6 cellular contexts compared by ENCODE assay signal in the genomic region with DNA sequence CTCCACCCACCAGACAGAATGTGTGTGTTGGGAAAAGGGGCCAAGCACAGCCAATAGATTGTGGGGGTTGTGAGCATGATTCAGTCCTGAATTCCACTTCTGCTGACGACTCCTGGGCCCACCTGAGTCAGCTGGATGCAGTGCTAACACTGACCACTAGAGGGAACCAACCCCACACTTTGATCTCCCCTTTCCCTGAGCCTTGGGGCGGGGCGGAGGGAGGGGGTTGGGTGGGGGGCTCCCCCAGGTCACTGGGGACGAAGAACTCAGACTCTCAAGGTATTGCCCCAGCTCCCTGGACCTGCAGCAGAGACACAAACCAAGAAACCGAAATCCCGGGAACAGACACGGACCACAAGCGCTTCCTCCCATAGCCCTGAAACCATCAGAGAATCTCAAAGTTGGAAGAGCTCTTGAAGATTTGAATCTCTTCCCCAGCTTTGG. TPM values are rescaled to one million over a fixed set of nuclear protein-coding genes. Genes with fewer than 3 reads are reported as not detected.
DNase-seq lines count a peak whose midpoint lies in the region; ATAC-seq and TF ChIP-seq lines count a peak whose summit lies in the region.

No MANE protein-coding gene starts in this region.

- TF ChIP-seq RAD21 in liver (IDR thresholded peaks at IDR 0.05) = peak; percentile 44 to 65

- no peak for DNase-seq in CD14-positive monocyte (ENCODE audit: low spot score)
- peak; percentile 6 for DNase-seq in NCI-H1694 treated with DMSO at 0.1 percent for 48 hours (lab: John Stamatoyannopoulos, UW)
- DNase-seq in activated T-helper 9 cell treated with anti-CD3 and anti-CD28 coated beads, Interleukin-2, amount 50 U/mL, for 16 hours (ENCODE audit: low read depth) = peak; percentile 44
- no peak for DNase-seq in type B pancreatic cell (ENCODE audit: extremely low spot score, unreplicated experiment)

- no peaks in the 10 kb centered on the region for H3K36me3 ChIP-seq in liver (ENCODE audit: control insufficient read depth in 4 of 4, insufficient read depth in 3 of 4, low read depth in 1 of 4, low read length in 3 of 4)

- H3K4me1 Mint-ChIP-seq in CD14-positive monocyte = peaks cover 9% of the 10 kb centered on the region
- H3K4me1 Mint-ChIP-seq in type B pancreatic cell (ENCODE audit: unreplicated experiment) = no peaks in the 10 kb centered on the region

- H3K9me3 Mint-ChIP-seq in CD14-positive monocyte (peaks cover 0 to 2% (median 0%) of the 10 kb centered on the region in 7 donors), type B pancreatic cell (no peaks in the 10 kb centered on the region)

- ATAC-seq in HG02885 (IDR thresholded peaks at IDR 0.05; ENCODE audit: poor library complexity, unreplicated experiment) = no peak

- no peak overlapping the region for H3K4me3 ChIP-seq in liver (ENCODE audit: low read depth in 1 of 3, low read length in 3 of 3)

- H3K27ac ChIP-seq in liver (ENCODE audit: low read depth in 1 of 2, low read length in 2 of 2) = no peak overlapping the region

- H3K9ac ChIP-seq in liver (ENCODE audit: low read depth in 1 of 2, low read length in 2 of 2) = no peak overlapping the region

- H3K4me3 Mint-ChIP-seq in CD14-positive monocyte (no peak overlapping the region), type B pancreatic cell (no peak overlapping the region)

- 40% methylated on average over 8 of the region's 8 CpGs for WGBS in liver

- H3K36me3 Mint-ChIP-seq in CD14-positive monocyte (no peaks in the 10 kb centered on the region), type B pancreatic cell (no peaks in the 10 kb centered on the region)

- H3K27me3 ChIP-seq in liver (ENCODE audit: control insufficient read depth in 4 of 4, insufficient read depth in 4 of 4, low read length in 3 of 4) = no peaks in the 10 kb centered on the region

- TF ChIP-seq CTCF in CD14-positive monocyte (IDR thresholded peaks at IDR 0.05) (peak; percentile 93), liver (IDR thresholded peaks at IDR 0.05; ENCODE audit: low read depth, low read length, missing input control) (peak; percentile 66), type B pancreatic cell (conservative IDR thresholded peaks at IDR 0.05) (peak; percentile 89)

- intact Hi-C loops in CD14-positive monocyte (cut with micrococcal nuclease) = loop anchor here in 1 of 2 donors (10.0 kb wide), 1 partner anchor 113 kb away; a partner anchor contains a TSS

- H3K4me1 ChIP-seq in liver (ENCODE audit: control insufficient read depth in 4 of 4, insufficient read depth in 4 of 4, low read length in 3 of 4) = peaks cover 0 to 2% (median 0%) of the 10 kb centered on the region in 4 donors

- peaks cover 1 to 8% (median 4%) of the 10 kb centered on the region in 3 donors for H3K27me3 Mint-ChIP-seq in CD14-positive monocyte (ENCODE audit: low read depth in 3 of 3)
- peaks cover 47% of the 10 kb centered on the region for H3K27me3 Mint-ChIP-seq in type B pancreatic cell

- no peaks in the 10 kb centered on the region for H3K9me3 ChIP-seq in liver (ENCODE audit: control insufficient read depth in 4 of 4, low read length in 3 of 4)

- H3K27ac Mint-ChIP-seq in CD14-positive monocyte (peak overlapping the region in 2 of 7 donors; percentile 6 to 50), type B pancreatic cell (no peak overlapping the region)

TF ChIP-seq in liver, 16 proteins besides CTCF, POLR2A, EP300 and RAD21:
- TF ChIP-seq NR2F2 (IDR thresholded peaks at IDR 0.05) = no peak
- no peak for TF ChIP-seq JUND (IDR thresholded peaks at IDR 0.05)
- no peak for TF ChIP-seq HNF4G (IDR thresholded peaks at IDR 0.05)
- TF ChIP-seq FOXA1 (IDR thresholded peaks at IDR 0.05) = no peak
- TF ChIP-seq GABPA (IDR thresholded peaks at IDR 0.05 in 1 of 2, conservative IDR thresholded peaks at IDR 0.05 in 1 of 2) = no peak
- no peak for TF ChIP-seq EGR1 (IDR thresholded peaks at IDR 0.05; ENCODE audit: low read depth in 2 of 2)
- no peak for TF ChIP-seq RXRA (IDR thresholded peaks at IDR 0.05)
- no peak for TF ChIP-seq TAF1 (conservative IDR thresholded peaks at IDR 0.05)
- TF ChIP-seq, protein P1, sequence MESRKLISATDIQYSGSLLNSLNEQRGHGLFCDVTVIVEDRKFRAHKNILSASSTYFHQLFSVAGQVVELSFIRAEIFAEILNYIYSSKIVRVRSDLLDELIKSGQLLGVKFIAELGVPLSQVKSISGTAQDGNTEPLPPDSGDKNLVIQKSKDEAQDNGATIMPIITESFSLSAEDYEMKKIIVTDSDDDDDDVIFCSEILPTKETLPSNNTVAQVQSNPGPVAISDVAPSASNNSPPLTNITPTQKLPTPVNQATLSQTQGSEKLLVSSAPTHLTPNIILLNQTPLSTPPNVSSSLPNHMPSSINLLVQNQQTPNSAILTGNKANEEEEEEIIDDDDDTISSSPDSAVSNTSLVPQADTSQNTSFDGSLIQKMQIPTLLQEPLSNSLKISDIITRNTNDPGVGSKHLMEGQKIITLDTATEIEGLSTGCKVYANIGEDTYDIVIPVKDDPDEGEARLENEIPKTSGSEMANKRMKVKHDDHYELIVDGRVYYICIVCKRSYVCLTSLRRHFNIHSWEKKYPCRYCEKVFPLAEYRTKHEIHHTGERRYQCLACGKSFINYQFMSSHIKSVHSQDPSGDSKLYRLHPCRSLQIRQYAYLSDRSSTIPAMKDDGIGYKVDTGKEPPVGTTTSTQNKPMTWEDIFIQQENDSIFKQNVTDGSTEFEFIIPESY (IDR thresholded peaks at IDR 0.05) = no peak
- TF ChIP-seq, protein P2, sequence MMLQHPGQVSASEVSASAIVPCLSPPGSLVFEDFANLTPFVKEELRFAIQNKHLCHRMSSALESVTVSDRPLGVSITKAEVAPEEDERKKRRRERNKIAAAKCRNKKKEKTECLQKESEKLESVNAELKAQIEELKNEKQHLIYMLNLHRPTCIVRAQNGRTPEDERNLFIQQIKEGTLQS (IDR thresholded peaks at IDR 0.05) = no peak
- TF ChIP-seq, protein P3, sequence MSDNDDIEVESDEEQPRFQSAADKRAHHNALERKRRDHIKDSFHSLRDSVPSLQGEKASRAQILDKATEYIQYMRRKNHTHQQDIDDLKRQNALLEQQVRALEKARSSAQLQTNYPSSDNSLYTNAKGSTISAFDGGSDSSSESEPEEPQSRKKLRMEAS (IDR thresholded peaks at IDR 0.05) = no peak
- TF ChIP-seq FOXA2 (IDR thresholded peaks at IDR 0.05) = no peak
- no peak for TF ChIP-seq YY1 (IDR thresholded peaks at IDR 0.05)
- no peak for TF ChIP-seq SP1 (IDR thresholded peaks at IDR 0.05)
- TF ChIP-seq HNF4A (conservative IDR thresholded peaks at IDR 0.05) = no peak

RNA-seq across cellular contexts. Expression of a gene that starts 0.6 kb away (rescaled TPM):
- not detected for polyA plus RNA-seq in CD14-positive monocyte
- total RNA-seq in liver = not detected
- polyA plus RNA-seq in liver = not detected
- not detected in 2 replicates for total RNA-seq in type B pancreatic cell (ENCODE audit: low replicate concordance)

RNA-seq across cellular contexts. Expression of a gene that starts 7.0 kb away (rescaled TPM):
- polyA plus RNA-seq in CD14-positive monocyte (not detected), liver (not detected)
- total RNA-seq in liver (not detected), type B pancreatic cell (ENCODE audit: low replicate concordance) (not detected in 2 replicates)

RNA-seq across cellular contexts. Expression of a gene that starts 15.3 kb away (rescaled TPM):
- polyA plus RNA-seq in CD14-positive monocyte (not detected), liver (not detected)
- total RNA-seq in liver (not detected), type B pancreatic cell (ENCODE audit: low replicate concordance) (not detected in 2 replicates)

RNA-seq across cellular contexts. Expression of a gene that starts 20.5 kb away (rescaled TPM):
- polyA plus RNA-seq in CD14-positive monocyte (10 to 100 TPM; 19.6 to 21.8 TPM), liver (1 to 10 TPM; 3.4 to 3.6 TPM)
- total RNA-seq in liver (1 to 10 TPM; 1.3 to 6.5 TPM), type B pancreatic cell (ENCODE audit: low replicate concordance) (not detected in 2 replicates)

RNA-seq across cellular contexts. Expression of a gene that starts 29.9 kb away (rescaled TPM):
- polyA plus RNA-seq in CD14-positive monocyte (not detected), liver (not detected)
- total RNA-seq in liver (not detected), type B pancreatic cell (ENCODE audit: low replicate concordance) (not detected in 2 replicates)

Comparison
In these comparisons a context has a peak if more than half of its experiments do, and no peak if none do; other contexts are left out.
1. DNase-seq: peak in NCI-H1694 treated with DMSO at 0.1 percent for 48 hours (single experiment) and activated T-helper 9 cell treated with anti-CD3 and anti-CD28 coated beads, Interleukin-2, amount 50 U/mL, for 16 hours (single experiment); none in CD14-positive monocyte (single experiment) and type B pancreatic cell (single experiment).
2. Peak in every context shown above with its lines, with median percentiles within 50 percentile points of each other: CTCF ChIP-seq.